21 cellular contexts compared by ENCODE assay signal in genomic region chr14:48304729-48305128, GRCh38.
DNase-seq lines count a peak whose midpoint lies in the region; ATAC-seq, FAIRE-seq and TF ChIP-seq lines count a peak whose summit lies in the region.
"Had no signal": no experiment of that assay in that cellular context is flagged by ENCODE, and none has a peak within 500 bp of the region (broad histone marks: within the 10 kb centered on the region; RNA-seq: fewer than 3 reads in every experiment).

No MANE protein-coding gene starts in this region.

- H3K36me3 ChIP-seq in endodermal cell (ENCODE audit: control insufficient read depth, insufficient read depth, low read length) (no peaks in the 10 kb centered on the region), gastrocnemius medialis (no peaks in the 10 kb centered on the region)
- H3K36me3 ChIP-seq: BLaER1 had no signal

- peaks cover 7% of the 10 kb centered on the region for H3K4me1 Mint-ChIP-seq in endodermal cell
- H3K4me1 Mint-ChIP-seq in CD4-positive, alpha-beta T cell (ENCODE audit: low read depth) = no peaks in the 10 kb centered on the region
- H3K4me1 Mint-ChIP-seq in effector memory CD8-positive, alpha-beta T cell (ENCODE audit: low read depth in 2 of 2) = no peaks in the 10 kb centered on the region
- H3K4me1 Mint-ChIP-seq: CD14-positive monocyte had no signal

- no peaks in the 10 kb centered on the region for H3K4me1 ChIP-seq in endodermal cell (ENCODE audit: control insufficient read depth, insufficient read depth, low read length)
- H3K4me1 ChIP-seq in gastrocnemius medialis = no peaks in the 10 kb centered on the region
- H3K4me1 ChIP-seq: BLaER1 had no signal

- peaks cover 2% of the 10 kb centered on the region for H3K9me3 Mint-ChIP-seq in endodermal cell
- peaks cover 6% of the 10 kb centered on the region for H3K9me3 Mint-ChIP-seq in CD4-positive, alpha-beta T cell
- peaks cover 0 to 8% of the 10 kb centered on the region in 2 donors for H3K9me3 Mint-ChIP-seq in effector memory CD8-positive, alpha-beta T cell

- no peak for TF ChIP-seq POLR2A in gastrocnemius medialis (IDR thresholded peaks at IDR 0.05)

- no peaks in the 10 kb centered on the region for H3K27me3 ChIP-seq in endodermal cell (ENCODE audit: control insufficient read depth, insufficient read depth, low read length, poor library complexity, severe bottlenecking)
- no peaks in the 10 kb centered on the region for H3K27me3 ChIP-seq in CD4-positive, alpha-beta T cell (ENCODE audit: control insufficient read depth, insufficient read depth, low read length)
- H3K27me3 ChIP-seq in gastrocnemius medialis = no peaks in the 10 kb centered on the region
- H3K27me3 ChIP-seq: BLaER1 had no signal

- peaks cover 2% of the 10 kb centered on the region for H3K36me3 Mint-ChIP-seq in endodermal cell (ENCODE audit: low read depth)
- no peaks in the 10 kb centered on the region for H3K36me3 Mint-ChIP-seq in CD4-positive, alpha-beta T cell (ENCODE audit: low read depth)
- H3K36me3 Mint-ChIP-seq in effector memory CD8-positive, alpha-beta T cell (ENCODE audit: insufficient read depth) = no peaks in the 10 kb centered on the region
- H3K36me3 Mint-ChIP-seq: CD14-positive monocyte; CD8-positive, alpha-beta T cell had no signal

- POLR2A ChIA-PET in CD4-positive, alpha-beta T cell (lab: Charles Lee) = no interaction called here

- H3K9ac ChIP-seq in endodermal cell (ENCODE audit: extremely low read depth, low read length, poor library complexity, severe bottlenecking) = no peak overlapping the region
- H3K9ac ChIP-seq: BLaER1 had no signal

- no peaks in the 10 kb centered on the region for H3K27me3 Mint-ChIP-seq in endodermal cell (ENCODE audit: insufficient read depth)
- H3K27me3 Mint-ChIP-seq in CD4-positive, alpha-beta T cell = no peaks in the 10 kb centered on the region
- H3K27me3 Mint-ChIP-seq in effector memory CD8-positive, alpha-beta T cell = no peaks in the 10 kb centered on the region

- in situ Hi-C loops in gastrocnemius medialis (cut with MboI; ENCODE audit: low sequenced_read_pairs in 4 of 4) = no loop called here

- DNase-seq in ELF-1 (ENCODE audit: low read depth, low spot score) = peak; percentile 3
- DNase-seq in OCI-M1 (lab: John Stamatoyannopoulos, UW) = peak; percentile 7
- DNase-seq in endodermal cell = no peak
- DNase-seq in urothelium cell line (ENCODE audit: low spot score) = no peak
- no peak for DNase-seq in CD4-positive, alpha-beta T cell
- DNase-seq in gastrocnemius medialis = no peak
- DNase-seq in effector memory CD8-positive, alpha-beta T cell = no peak
- DNase-seq: 8988T; CD8-positive, alpha-beta T cell; COR-L47; DMS 273 treated with DMSO at 0.1 percent for 48 hours; DMS53; DND-41; EL; HCEC 1CT had no signal

- H3K4me3 ChIP-seq in endodermal cell (ENCODE audit: low read length) = no peak overlapping the region
- H3K4me3 ChIP-seq in gastrocnemius medialis = no peak overlapping the region
- H3K4me3 ChIP-seq: BLaER1 had no signal

- H3K27ac ChIP-seq in endodermal cell (ENCODE audit: low read depth, low read length) (no peak overlapping the region), gastrocnemius medialis (no peak overlapping the region)
- no peak overlapping the region for H3K27ac ChIP-seq in CD4-positive, alpha-beta T cell (ENCODE audit: low read depth, low read length)
- H3K27ac ChIP-seq: BLaER1, HL-60 had no signal

- 61% methylated on average over 2 of the region's 3 CpGs; no CpG with 5 or more reads in 1 of the 2 experiments for WGBS in endodermal cell (ENCODE audit: insufficient coverage in 1 of 2, insufficient read length in 1 of 2), 2 experiments

- intact Hi-C loops in CD4-positive, alpha-beta T cell (cut with DNase I, micrococcal nuclease) = no loop called here
- intact Hi-C loops in gastrocnemius medialis (cut with DNase I; ENCODE audit: low total_unique reads) = no loop called here

- peak; percentile 53 for FAIRE-seq in urothelium cell line (lab: Jason Lieb, UNC)
- FAIRE-seq: G401.6, GM12892, GM18507 had no signal

- ATAC-seq in CD4-positive, alpha-beta T cell (ENCODE audit: poor library complexity) = no peak
- no peak for ATAC-seq in gastrocnemius medialis
- ATAC-seq in effector memory CD8-positive, alpha-beta T cell (replicated peaks) = no peak
- ATAC-seq: CD8-positive, alpha-beta T cell had no signal

- no peak overlapping the region for H3K27ac Mint-ChIP-seq in endodermal cell
- no peak overlapping the region for H3K27ac Mint-ChIP-seq in CD4-positive, alpha-beta T cell
- H3K27ac Mint-ChIP-seq in effector memory CD8-positive, alpha-beta T cell = no peak overlapping the region
- H3K27ac Mint-ChIP-seq: CD14-positive monocyte; CD8-positive, alpha-beta T cell had no signal

- TF ChIP-seq CTCF in endodermal cell (conservative IDR thresholded peaks at IDR 0.05) (peak; percentile 55), gastrocnemius medialis (IDR thresholded peaks at IDR 0.05 in 4 of 5, conservative IDR thresholded peaks at IDR 0.05 in 1 of 5) (no peak)
- TF ChIP-seq CTCF in CD4-positive, alpha-beta T cell (IDR thresholded peaks at IDR 0.05) = no peak

- no peak overlapping the region for H3K4me3 Mint-ChIP-seq in endodermal cell
- no peak overlapping the region for H3K4me3 Mint-ChIP-seq in CD4-positive, alpha-beta T cell
- H3K4me3 Mint-ChIP-seq in effector memory CD8-positive, alpha-beta T cell = no peak overlapping the region
- H3K4me3 Mint-ChIP-seq: CD14-positive monocyte; CD8-positive, alpha-beta T cell had no signal

- H3K9me3 ChIP-seq in endodermal cell (ENCODE audit: control insufficient read depth, low read length) = no peaks in the 10 kb centered on the region
- H3K9me3 ChIP-seq in CD4-positive, alpha-beta T cell (ENCODE audit: control insufficient read depth, low read length) = no peaks in the 10 kb centered on the region
- no peaks in the 10 kb centered on the region for H3K9me3 ChIP-seq in gastrocnemius medialis
- H3K9me3 ChIP-seq: BLaER1 had no signal

- CTCF ChIA-PET in CD4-positive, alpha-beta T cell (lab: Charles Lee) = no interaction called here

Comparison
In these comparisons a context has a peak if more than half of its experiments do, and no peak if none do; other contexts are left out.
1. DNase-seq: peak in ELF-1 (single experiment) and OCI-M1 (single experiment); none in endodermal cell (single experiment), urothelium cell line (single experiment), CD4-positive, alpha-beta T cell (0 of 10), gastrocnemius medialis (0 of 2) and effector memory CD8-positive, alpha-beta T cell (0 of 3).